ENCODE assay signal across 1 cellular context in the genomic region with DNA sequence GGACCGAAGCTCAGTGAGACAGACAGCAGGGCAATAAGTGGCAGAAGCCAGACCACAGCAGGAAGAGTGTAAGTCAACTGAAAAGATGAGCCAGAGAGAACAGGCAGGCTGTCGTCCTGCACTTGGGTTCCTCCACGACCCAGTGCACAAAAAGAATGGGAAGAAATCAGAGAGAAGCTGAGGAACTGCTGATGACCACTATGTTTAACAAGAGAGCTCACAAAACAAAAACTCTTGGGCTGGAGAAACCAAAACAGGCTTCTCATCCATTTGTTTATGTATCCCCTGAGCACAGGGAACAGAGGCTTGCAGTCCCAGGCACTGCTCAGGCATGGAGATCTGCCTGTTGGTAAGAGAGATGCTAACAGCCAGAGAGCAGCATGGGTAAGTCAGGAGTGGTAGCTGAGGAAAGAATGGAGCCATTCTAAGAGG.
TF ChIP-seq lines count a peak whose summit lies in the region.

No MANE protein-coding gene starts in this region.

TF ChIP-seq in IMR-90, 13 proteins besides CTCF, POLR2A, EP300 and RAD21:
- no peak for TF ChIP-seq RCOR1 (IDR thresholded peaks at IDR 0.05; ENCODE audit: insufficient replicate concordance, low read length)
- TF ChIP-seq FOS (IDR thresholded peaks at IDR 0.05; ENCODE audit: low read depth, low read length) = no peak
- TF ChIP-seq, protein P1, sequence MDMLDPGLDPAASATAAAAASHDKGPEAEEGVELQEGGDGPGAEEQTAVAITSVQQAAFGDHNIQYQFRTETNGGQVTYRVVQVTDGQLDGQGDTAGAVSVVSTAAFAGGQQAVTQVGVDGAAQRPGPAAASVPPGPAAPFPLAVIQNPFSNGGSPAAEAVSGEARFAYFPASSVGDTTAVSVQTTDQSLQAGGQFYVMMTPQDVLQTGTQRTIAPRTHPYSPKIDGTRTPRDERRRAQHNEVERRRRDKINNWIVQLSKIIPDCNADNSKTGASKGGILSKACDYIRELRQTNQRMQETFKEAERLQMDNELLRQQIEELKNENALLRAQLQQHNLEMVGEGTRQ (IDR thresholded peaks at IDR 0.05; ENCODE audit: low read depth, low read length) = no peak
- TF ChIP-seq CEBPB (IDR thresholded peaks at IDR 0.05; ENCODE audit: low read depth, low read length) = no peak
- no peak for TF ChIP-seq BHLHE40 (IDR thresholded peaks at IDR 0.05; ENCODE audit: low read depth, low read length)
- TF ChIP-seq SMC3 (IDR thresholded peaks at IDR 0.05; ENCODE audit: low read depth, low read length) = no peak
- no peak for TF ChIP-seq CHD1 (IDR thresholded peaks at IDR 0.05; ENCODE audit: low read depth, low read length)
- no peak for TF ChIP-seq MXI1 (IDR thresholded peaks at IDR 0.05; ENCODE audit: borderline replicate concordance, low read depth, low read length)
- TF ChIP-seq, protein P2, sequence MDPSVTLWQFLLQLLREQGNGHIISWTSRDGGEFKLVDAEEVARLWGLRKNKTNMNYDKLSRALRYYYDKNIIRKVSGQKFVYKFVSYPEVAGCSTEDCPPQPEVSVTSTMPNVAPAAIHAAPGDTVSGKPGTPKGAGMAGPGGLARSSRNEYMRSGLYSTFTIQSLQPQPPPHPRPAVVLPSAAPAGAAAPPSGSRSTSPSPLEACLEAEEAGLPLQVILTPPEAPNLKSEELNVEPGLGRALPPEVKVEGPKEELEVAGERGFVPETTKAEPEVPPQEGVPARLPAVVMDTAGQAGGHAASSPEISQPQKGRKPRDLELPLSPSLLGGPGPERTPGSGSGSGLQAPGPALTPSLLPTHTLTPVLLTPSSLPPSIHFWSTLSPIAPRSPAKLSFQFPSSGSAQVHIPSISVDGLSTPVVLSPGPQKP (IDR thresholded peaks at IDR 0.05; ENCODE audit: borderline replicate concordance, low read depth, low read length) = no peak
- TF ChIP-seq MAFK (IDR thresholded peaks at IDR 0.05; ENCODE audit: low read depth, low read length) = no peak
TF ChIP-seq in IMR-90: peak in this region for 0.
